In the genomic region with DNA sequence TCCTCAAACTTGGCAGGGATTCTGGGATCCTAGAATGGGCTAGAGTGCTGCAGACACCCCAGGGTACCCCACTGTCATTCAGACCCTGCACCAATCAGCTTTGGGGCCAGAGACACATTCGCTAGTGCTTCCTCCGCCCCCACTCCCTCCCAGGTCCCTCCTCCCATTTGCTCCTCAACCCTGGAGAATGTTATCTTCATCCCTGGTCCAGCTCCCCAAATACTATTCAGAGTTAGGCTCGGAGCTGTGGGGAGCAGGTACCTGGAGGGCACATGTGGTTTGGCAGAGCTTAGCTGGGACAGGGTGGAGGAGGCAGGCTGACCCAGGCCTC, we compare ENCODE assay signal across 1 cellular context.
TF ChIP-seq lines count a peak whose summit lies in the region.

No MANE protein-coding gene starts in this region.

TF ChIP-seq in GM23338, 12 proteins besides CTCF, POLR2A, EP300 and RAD21 (continued from another document):
- TF ChIP-seq, protein P1, sequence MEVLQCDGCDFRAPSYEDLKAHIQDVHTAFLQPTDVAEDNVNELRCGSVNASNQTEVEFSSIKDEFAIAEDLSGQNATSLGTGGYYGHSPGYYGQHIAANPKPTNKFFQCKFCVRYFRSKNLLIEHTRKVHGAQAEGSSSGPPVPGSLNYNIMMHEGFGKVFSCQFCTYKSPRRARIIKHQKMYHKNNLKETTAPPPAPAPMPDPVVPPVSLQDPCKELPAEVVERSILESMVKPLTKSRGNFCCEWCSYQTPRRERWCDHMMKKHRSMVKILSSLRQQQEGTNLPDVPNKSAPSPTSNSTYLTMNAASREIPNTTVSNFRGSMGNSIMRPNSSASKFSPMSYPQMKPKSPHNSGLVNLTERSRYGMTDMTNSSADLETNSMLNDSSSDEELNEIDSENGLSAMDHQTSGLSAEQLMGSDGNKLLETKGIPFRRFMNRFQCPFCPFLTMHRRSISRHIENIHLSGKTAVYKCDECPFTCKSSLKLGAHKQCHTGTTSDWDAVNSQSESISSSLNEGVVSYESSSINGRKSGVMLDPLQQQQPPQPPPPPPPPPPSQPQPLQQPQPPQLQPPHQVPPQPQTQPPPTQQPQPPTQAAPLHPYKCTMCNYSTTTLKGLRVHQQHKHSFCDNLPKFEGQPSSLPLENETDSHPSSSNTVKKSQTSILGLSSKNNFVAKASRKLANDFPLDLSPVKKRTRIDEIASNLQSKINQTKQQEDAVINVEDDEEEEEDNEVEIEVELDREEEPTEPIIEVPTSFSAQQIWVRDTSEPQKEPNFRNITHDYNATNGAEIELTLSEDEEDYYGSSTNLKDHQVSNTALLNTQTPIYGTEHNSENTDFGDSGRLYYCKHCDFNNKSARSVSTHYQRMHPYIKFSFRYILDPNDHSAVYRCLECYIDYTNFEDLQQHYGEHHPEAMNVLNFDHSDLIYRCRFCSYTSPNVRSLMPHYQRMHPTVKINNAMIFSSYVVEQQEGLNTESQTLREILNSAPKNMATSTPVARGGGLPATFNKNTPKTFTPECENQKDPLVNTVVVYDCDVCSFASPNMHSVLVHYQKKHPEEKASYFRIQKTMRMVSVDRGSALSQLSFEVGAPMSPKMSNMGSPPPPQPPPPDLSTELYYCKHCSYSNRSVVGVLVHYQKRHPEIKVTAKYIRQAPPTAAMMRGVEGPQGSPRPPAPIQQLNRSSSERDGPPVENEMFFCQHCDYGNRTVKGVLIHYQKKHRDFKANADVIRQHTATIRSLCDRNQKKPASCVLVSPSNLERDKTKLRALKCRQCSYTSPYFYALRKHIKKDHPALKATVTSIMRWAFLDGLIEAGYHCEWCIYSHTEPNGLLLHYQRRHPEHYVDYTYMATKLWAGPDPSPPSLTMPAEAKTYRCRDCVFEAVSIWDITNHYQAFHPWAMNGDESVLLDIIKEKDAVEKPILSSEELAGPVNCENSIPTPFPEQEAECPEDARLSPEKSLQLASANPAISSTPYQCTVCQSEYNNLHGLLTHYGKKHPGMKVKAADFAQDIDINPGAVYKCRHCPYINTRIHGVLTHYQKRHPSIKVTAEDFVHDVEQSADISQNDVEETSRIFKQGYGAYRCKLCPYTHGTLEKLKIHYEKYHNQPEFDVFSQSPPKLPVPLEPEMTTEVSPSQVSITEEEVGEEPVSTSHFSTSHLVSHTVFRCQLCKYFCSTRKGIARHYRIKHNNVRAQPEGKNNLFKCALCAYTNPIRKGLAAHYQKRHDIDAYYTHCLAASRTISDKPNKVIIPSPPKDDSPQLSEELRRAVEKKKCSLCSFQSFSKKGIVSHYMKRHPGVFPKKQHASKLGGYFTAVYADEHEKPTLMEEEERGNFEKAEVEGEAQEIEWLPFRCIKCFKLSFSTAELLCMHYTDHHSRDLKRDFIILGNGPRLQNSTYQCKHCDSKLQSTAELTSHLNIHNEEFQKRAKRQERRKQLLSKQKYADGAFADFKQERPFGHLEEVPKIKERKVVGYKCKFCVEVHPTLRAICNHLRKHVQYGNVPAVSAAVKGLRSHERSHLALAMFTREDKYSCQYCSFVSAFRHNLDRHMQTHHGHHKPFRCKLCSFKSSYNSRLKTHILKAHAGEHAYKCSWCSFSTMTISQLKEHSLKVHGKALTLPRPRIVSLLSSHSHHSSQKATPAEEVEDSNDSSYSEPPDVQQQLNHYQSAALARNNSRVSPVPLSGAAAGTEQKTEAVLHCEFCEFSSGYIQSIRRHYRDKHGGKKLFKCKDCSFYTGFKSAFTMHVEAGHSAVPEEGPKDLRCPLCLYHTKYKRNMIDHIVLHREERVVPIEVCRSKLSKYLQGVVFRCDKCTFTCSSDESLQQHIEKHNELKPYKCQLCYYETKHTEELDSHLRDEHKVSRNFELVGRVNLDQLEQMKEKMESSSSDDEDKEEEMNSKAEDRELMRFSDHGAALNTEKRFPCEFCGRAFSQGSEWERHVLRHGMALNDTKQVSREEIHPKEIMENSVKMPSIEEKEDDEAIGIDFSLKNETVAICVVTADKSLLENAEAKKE (CRISPR knock-in tag; IDR thresholded peaks at IDR 0.05) = no peak
